Comparison of ENCODE assay signal across 10 cellular contexts in genomic region chr6:153790048-153790447, GRCh38.
DNase-seq lines count a peak whose midpoint lies in the region; ATAC-seq and TF ChIP-seq lines count a peak whose summit lies in the region.
"Had no signal": no experiment of that assay in that cellular context is flagged by ENCODE, and none has a peak within 500 bp of the region (broad histone marks: within the 10 kb centered on the region; RNA-seq: fewer than 3 reads in every experiment).

No MANE protein-coding gene starts in this region.

- no peak overlapping the region for H3K27ac ChIP-seq in HCT116 (ENCODE audit: low read depth, low read length)
- H3K27ac ChIP-seq in SJSA1, result no peak overlapping the region
- no peak overlapping the region for H3K27ac ChIP-seq in prostate gland

- BruUV-seq in HCT116 (replicated peaks; lab: Mats Ljungman, UMichigan), result no TSS peak

- intact Hi-C loops in HCT116 (cut with micrococcal nuclease) (loop anchor here (2.0 to 5.0 kb wide), 2 partner anchors 559 to 758 kb away; no protein-coding TSS in a partner anchor), prostate gland (cut with DNase I) (no loop called here)

- H3K4me3 ChIP-seq in HCT116 (replicated peaks in 1 of 2; ENCODE audit: low read depth in 1 of 2, low read length in 2 of 2) (no peak overlapping the region), SJSA1 (no peak overlapping the region), fibroblast of villous mesenchyme (ENCODE audit: low read depth, low read length) (no peak overlapping the region), prostate gland (no peak overlapping the region)
- H3K4me3 ChIP-seq: tibial artery had no signal

- TF ChIP-seq POLR2A in HCT116 (IDR thresholded peaks at IDR 0.05; ENCODE audit: borderline replicate concordance, extremely low read depth, insufficient read depth, insufficient read length) (no peak), prostate gland (IDR thresholded peaks at IDR 0.05) (no peak)

- TF ChIP-seq RAD21 in HCT116 (IDR thresholded peaks at IDR 0.05; ENCODE audit: low read depth), result no peak

- peak in 2 of 3 experiments; percentile 36 to 39; a peak in 3 of 6 replicates for TF ChIP-seq CTCF in HCT116 (IDR thresholded peaks at IDR 0.05 in 2 of 3, conservative IDR thresholded peaks at IDR 0.05 in 1 of 3; ENCODE audit: borderline replicate concordance in 1 of 3, insufficient read depth in 1 of 3, low read depth in 2 of 3, low read length in 2 of 3)
- TF ChIP-seq CTCF in fibroblast of villous mesenchyme (IDR thresholded peaks at IDR 0.05; ENCODE audit: insufficient read depth, low read depth, low read length), result peak; percentile 9
- no peak for TF ChIP-seq CTCF in prostate gland (IDR thresholded peaks at IDR 0.05)

- no peak overlapping the region for H2AFZ ChIP-seq in HCT116 (ENCODE audit: low read depth, low read length, poor library complexity, severe bottlenecking)

- WGBS in prostate gland, result 73% methylated on average over 7 of the region's 7 CpGs

- ATAC-seq in HCT116 (peak; percentile 72), GM18858 (IDR thresholded peaks at IDR 0.05; ENCODE audit: unreplicated experiment) (no peak)

- H3K4me1 ChIP-seq in HCT116 (ENCODE audit: control insufficient read depth in 1 of 2, insufficient read depth in 2 of 2, low read length in 2 of 2) (peaks cover 0 to 13% of the 10 kb centered on the region in 2 experiments; a peak in 3 of 4 replicates), SJSA1 (replicated peaks) (peaks cover 26% of the 10 kb centered on the region), prostate gland (replicated peaks) (no peaks in the 10 kb centered on the region)

- no peaks in the 10 kb centered on the region for H3K27me3 ChIP-seq in HCT116 (ENCODE audit: insufficient read depth, low read length)
- no peaks in the 10 kb centered on the region for H3K27me3 ChIP-seq in SJSA1 (replicated peaks)
- H3K27me3 ChIP-seq in prostate gland (replicated peaks; ENCODE audit: insufficient read depth), result no peaks in the 10 kb centered on the region
- H3K27me3 ChIP-seq: tibial artery had no signal

- CTCF ChIA-PET in HCT116 (lab: Charles Lee), result no interaction called here

- H3K79me2 ChIP-seq in HCT116 (ENCODE audit: insufficient read depth, low read length), result no peaks in the 10 kb centered on the region

- no peaks in the 10 kb centered on the region for H4K20me1 ChIP-seq in HCT116 (ENCODE audit: insufficient read depth)

- RAD21 ChIA-PET in HCT116 (lab: Charles Lee; ENCODE audit: low non-redundant PET in 1 of 2, low total read pairs in 2 of 2, uncharacterized antibody in 2 of 2, unreplicated experiment in 2 of 2), result no interaction called here

- no peaks in the 10 kb centered on the region for H3K36me3 ChIP-seq in HCT116 (ENCODE audit: control insufficient read depth in 1 of 2, insufficient read depth in 2 of 2, low read length in 2 of 2)
- no peaks in the 10 kb centered on the region for H3K36me3 ChIP-seq in SJSA1
- no peaks in the 10 kb centered on the region for H3K36me3 ChIP-seq in prostate gland
- H3K36me3 ChIP-seq: tibial artery had no signal

- H3K9me3 ChIP-seq in HCT116 (ENCODE audit: control insufficient read depth in 1 of 2, insufficient read depth in 1 of 2, low read depth in 1 of 2, low read length in 2 of 2), result no peaks in the 10 kb centered on the region
- H3K9me3 ChIP-seq in SJSA1 (replicated peaks), result no peaks in the 10 kb centered on the region
- no peaks in the 10 kb centered on the region for H3K9me3 ChIP-seq in prostate gland
- H3K9me3 ChIP-seq: tibial artery had no signal

- no peak overlapping the region for H3K9ac ChIP-seq in HCT116 (ENCODE audit: low read length)

- POLR2A ChIA-PET in HCT116 (lab: Charles Lee), result no interaction called here

- H3K9me2 ChIP-seq in HCT116 (ENCODE audit: insufficient read depth), result no peaks in the 10 kb centered on the region

- no peak overlapping the region for H3K4me2 ChIP-seq in HCT116 (ENCODE audit: low read length)

- peak; percentile 19 for DNase-seq in HCT116 (ENCODE audit: low read depth, low spot score)
- peak; percentile 62 to 65 for DNase-seq in SJSA1 (ENCODE audit: low read depth in 1 of 2, low spot score in 2 of 2)
- DNase-seq in fibroblast of villous mesenchyme (ENCODE audit: low read depth), result peak; percentile 84
- peak; percentile 29 for DNase-seq in stromal cell of bone marrow (ENCODE audit: low read depth)
- DNase-seq in SHP77 treated with DMSO at 0.1 percent for 48 hours (lab: John Stamatoyannopoulos, UW), result no peak
- DNase-seq in stimulated activated CD4-positive, alpha-beta T cell treated with anti-CD3 and anti-CD28 coated beads, Interleukin-15, amount 100 ng/mL, for 24 hours, result no peak
- no peak for DNase-seq in prostate gland (ENCODE audit: low spot score)
- DNase-seq: T-helper 9 cell had no signal

TF ChIP-seq in HCT116, 20 proteins besides CTCF, POLR2A, EP300 and RAD21:
- TF ChIP-seq ZBTB33 (IDR thresholded peaks at IDR 0.05; ENCODE audit: extremely low read depth, insufficient replicate concordance, low read length) (no peak), REST (IDR thresholded peaks at IDR 0.05; ENCODE audit: low read depth) (no peak), EGR1 (IDR thresholded peaks at IDR 0.05; ENCODE audit: low read depth) (no peak), CBX3 (IDR thresholded peaks at IDR 0.05; ENCODE audit: low read depth) (no peak), TCF7L2 (IDR thresholded peaks at IDR 0.05; ENCODE audit: borderline replicate concordance, extremely low read depth, insufficient read depth, insufficient read length) (no peak), MAX (IDR thresholded peaks at IDR 0.05) (no peak), EZH2 (IDR thresholded peaks at IDR 0.05) (no peak), JUND (IDR thresholded peaks at IDR 0.05) (no peak), CEBPB (IDR thresholded peaks at IDR 0.05; ENCODE audit: low read depth) (no peak), SP1 (IDR thresholded peaks at IDR 0.05; ENCODE audit: low read depth) (no peak), ZNF274 (IDR thresholded peaks at IDR 0.05; ENCODE audit: low read depth, low read length) (no peak), ZFX (IDR thresholded peaks at IDR 0.05) (no peak), YY1 (IDR thresholded peaks at IDR 0.05; ENCODE audit: extremely low read depth, insufficient replicate concordance, low read depth, low read length) (no peak), EZH2phosphoT487 (IDR thresholded peaks at IDR 0.05; ENCODE audit: borderline replicate concordance) (no peak), SIN3A (IDR thresholded peaks at IDR 0.05; ENCODE audit: low read depth) (no peak), ELF1 (IDR thresholded peaks at IDR 0.05; ENCODE audit: borderline replicate concordance, low read depth) (no peak), SRF (IDR thresholded peaks at IDR 0.05; ENCODE audit: low read depth) (no peak), ATF3 (IDR thresholded peaks at IDR 0.05) (no peak), POLR2AphosphoS5 (IDR thresholded peaks at IDR 0.05; ENCODE audit: low read depth, low read length) (no peak)

Comparison
In these comparisons a context has a peak if more than half of its experiments do, and no peak if none do; other contexts are left out.
1. DNase-seq: peak in HCT116 (single experiment), SJSA1 (2 of 2), fibroblast of villous mesenchyme (single experiment) and stromal cell of bone marrow (single experiment); none in SHP77 treated with DMSO at 0.1 percent for 48 hours (single experiment), stimulated activated CD4-positive, alpha-beta T cell treated with anti-CD3 and anti-CD28 coated beads, Interleukin-15, amount 100 ng/mL, for 24 hours (single experiment) and prostate gland (single experiment).
2. CTCF ChIP-seq: peak in HCT116 (2 of 3) and fibroblast of villous mesenchyme (single experiment); none in prostate gland (0 of 4).